18 cellular contexts compared by ENCODE assay signal in genomic region chr1:172966844-172967540, GRCh38.
DNase-seq lines count a peak whose midpoint lies in the region.
"Had no signal": no experiment of that assay in that cellular context is flagged by ENCODE, and none has a peak within 500 bp of the region (broad histone marks: within the 10 kb centered on the region; RNA-seq: fewer than 3 reads in every experiment).

No MANE protein-coding gene starts in this region.

- H3K9me2 ChIP-seq in GM23248 (ENCODE audit: insufficient read depth): no peaks in the 10 kb centered on the region

- no peak overlapping the region for H3K4me3 ChIP-seq in GM23248
- H3K4me3 ChIP-seq: BLaER1 treated with 17β-estradiol and CSF1 and Interleukin-3, amounts not matched to agents 10 nM and 100 nM; PC-9 had no signal

- H3K27me3 ChIP-seq in GM23248 (replicated peaks; ENCODE audit: insufficient read depth): no peaks in the 10 kb centered on the region
- H3K27me3 ChIP-seq: BLaER1 treated with 17β-estradiol and CSF1 and Interleukin-3, amounts not matched to agents 10 nM and 100 nM had no signal

- H3K9me3 Mint-ChIP-seq in activated T-helper 1 cell treated with anti-CD3 and anti-CD28 coated beads, Interleukin-12 subunit alpha, Interleukin-12 subunit beta, Interleukin-2, Interleukin-4 antibody, amounts not matched to agents 30 ng/mL and 10 ng/mL and 1 ng/mL, durations not matched to agents 14 hours and 24 hours and 36 hours: peaks cover 3% of the 10 kb centered on the region

- intact Hi-C loops in activated T-helper 1 cell treated with anti-CD3 and anti-CD28 coated beads, Interleukin-12 subunit alpha, Interleukin-12 subunit beta, Interleukin-2, Interleukin-4 antibody, amounts not matched to agents 30 ng/mL and 10 ng/mL and 1 ng/mL, durations not matched to agents 14 hours and 24 hours and 36 hours (cut with micrococcal nuclease): loop anchor here (1.0 to 5.0 kb wide), 6 partner anchors 64 to 221 kb away; no protein-coding TSS in a partner anchor

- H3K4me1 ChIP-seq in GM23248 (ENCODE audit: insufficient read depth): peaks cover 40% of the 10 kb centered on the region
- H3K4me1 ChIP-seq: BLaER1 treated with 17β-estradiol and CSF1 and Interleukin-3, amounts not matched to agents 10 nM and 100 nM had no signal

- no peaks in the 10 kb centered on the region for H4K20me1 ChIP-seq in GM23248 (ENCODE audit: insufficient read depth)
- H4K20me1 ChIP-seq: BLaER1 treated with 17β-estradiol and CSF1 and Interleukin-3, amounts not matched to agents 10 nM and 100 nM had no signal

- H2AFZ ChIP-seq in GM23248: no peak overlapping the region
- H2AFZ ChIP-seq: PC-9 had no signal

- peaks cover 35% of the 10 kb centered on the region for H3F3A ChIP-seq in GM23248 (ENCODE audit: insufficient read depth)

- peaks cover 2% of the 10 kb centered on the region for H3K36me3 Mint-ChIP-seq in activated T-helper 1 cell treated with anti-CD3 and anti-CD28 coated beads, Interleukin-12 subunit alpha, Interleukin-12 subunit beta, Interleukin-2, Interleukin-4 antibody, amounts not matched to agents 30 ng/mL and 10 ng/mL and 1 ng/mL, durations not matched to agents 14 hours and 24 hours and 36 hours (ENCODE audit: low read depth)

- H3K4me2 ChIP-seq in GM23248 (ENCODE audit: unreplicated experiment): no peak overlapping the region
- H3K4me2 ChIP-seq: PC-9 had no signal

- peak overlapping the region; percentile 59 for H3K27ac Mint-ChIP-seq in activated T-helper 1 cell treated with anti-CD3 and anti-CD28 coated beads, Interleukin-12 subunit alpha, Interleukin-12 subunit beta, Interleukin-2, Interleukin-4 antibody, amounts not matched to agents 30 ng/mL and 10 ng/mL and 1 ng/mL, durations not matched to agents 14 hours and 24 hours and 36 hours

- peaks cover 10% of the 10 kb centered on the region for H3K4me1 Mint-ChIP-seq in activated T-helper 1 cell treated with anti-CD3 and anti-CD28 coated beads, Interleukin-12 subunit alpha, Interleukin-12 subunit beta, Interleukin-2, Interleukin-4 antibody, amounts not matched to agents 30 ng/mL and 10 ng/mL and 1 ng/mL, durations not matched to agents 14 hours and 24 hours and 36 hours (ENCODE audit: low read depth)

- H3K9ac ChIP-seq in GM23248: no peak overlapping the region
- H3K9ac ChIP-seq: BLaER1 treated with 17β-estradiol and CSF1 and Interleukin-3, amounts not matched to agents 10 nM and 100 nM had no signal

- no peaks in the 10 kb centered on the region for H3K9me3 ChIP-seq in GM23248 (ENCODE audit: low read depth)

- H3K36me3 ChIP-seq in GM23248 (ENCODE audit: low read depth): no peaks in the 10 kb centered on the region
- H3K36me3 ChIP-seq: BLaER1 treated with 17β-estradiol and CSF1 and Interleukin-3, amounts not matched to agents 10 nM and 100 nM had no signal

- in situ Hi-C loops in GM23248 (cut with MboI): no loop called here

- H3K4me3 Mint-ChIP-seq in activated T-helper 1 cell treated with anti-CD3 and anti-CD28 coated beads, Interleukin-12 subunit alpha, Interleukin-12 subunit beta, Interleukin-2, Interleukin-4 antibody, amounts not matched to agents 30 ng/mL and 10 ng/mL and 1 ng/mL, durations not matched to agents 14 hours and 24 hours and 36 hours: no peak overlapping the region

- peaks cover 16% of the 10 kb centered on the region for H3K27me3 Mint-ChIP-seq in activated T-helper 1 cell treated with anti-CD3 and anti-CD28 coated beads, Interleukin-12 subunit alpha, Interleukin-12 subunit beta, Interleukin-2, Interleukin-4 antibody, amounts not matched to agents 30 ng/mL and 10 ng/mL and 1 ng/mL, durations not matched to agents 14 hours and 24 hours and 36 hours (ENCODE audit: insufficient read depth)

- H3K27ac ChIP-seq in GM23248: no peak overlapping the region
- H3K27ac ChIP-seq: BLaER1 treated with 17β-estradiol and CSF1 and Interleukin-3, amounts not matched to agents 10 nM and 100 nM; PC-9 had no signal

- no peaks in the 10 kb centered on the region for H3K79me2 ChIP-seq in GM23248 (ENCODE audit: insufficient read depth)

- peak; percentile 70 for DNase-seq in EH (ENCODE audit: low read depth)
- peak; percentile 40 for DNase-seq in GM23248
- no peak for DNase-seq in activated T-helper 1 cell treated with anti-CD3 and anti-CD28 coated beads, Interleukin-12 subunit alpha, Interleukin-12 subunit beta, Interleukin-2, Interleukin-4 antibody, amounts not matched to agents 30 ng/mL and 10 ng/mL and 1 ng/mL, durations not matched to agents 14 hours and 24 hours and 36 hours (ENCODE audit: low spot score)
- peak; percentile 75 for DNase-seq in iris pigment epithelial cell (ENCODE audit: low read depth)
- DNase-seq in GM19238 (ENCODE audit: insufficient read length, low spot score): no peak
- no peak for DNase-seq in hippocampal formation (lab: John Stamatoyannopoulos, UW)
- DNase-seq in GOT3 (lab: John Stamatoyannopoulos, UW): no peak
- DNase-seq in activated CD4-positive, alpha-beta T cell treated with anti-CD3 and anti-CD28 coated beads, Interleukin-2, amount 50 U/mL, for 48 hours: no peak
- DNase-seq: DMS79 treated with DMSO at 0.1 percent for 48 hours; KG1; kidney; midbrain; NCI-H1417 treated with DMSO at 0.1 percent for 48 hours; NCI-H345; occipital lobe; PC-9; stimulated activated naive CD4-positive, alpha-beta T cell treated with Interleukin-2 at 50 U/mL for 16 hours had no signal

Comparison
In these comparisons a context has a peak if more than half of its experiments do, and no peak if none do; other contexts are left out.
1. DNase-seq: peak in EH (single experiment), GM23248 (single experiment) and iris pigment epithelial cell (single experiment); none in activated T-helper 1 cell treated with anti-CD3 and anti-CD28 coated beads, Interleukin-12 subunit alpha, Interleukin-12 subunit beta, Interleukin-2, Interleukin-4 antibody, amounts not matched to agents 30 ng/mL and 10 ng/mL and 1 ng/mL, durations not matched to agents 14 hours and 24 hours and 36 hours (single experiment), GM19238 (single experiment), hippocampal formation (0 of 2), GOT3 (single experiment) and activated CD4-positive, alpha-beta T cell treated with anti-CD3 and anti-CD28 coated beads, Interleukin-2, amount 50 U/mL, for 48 hours (0 of 2).